In the genomic region with DNA sequence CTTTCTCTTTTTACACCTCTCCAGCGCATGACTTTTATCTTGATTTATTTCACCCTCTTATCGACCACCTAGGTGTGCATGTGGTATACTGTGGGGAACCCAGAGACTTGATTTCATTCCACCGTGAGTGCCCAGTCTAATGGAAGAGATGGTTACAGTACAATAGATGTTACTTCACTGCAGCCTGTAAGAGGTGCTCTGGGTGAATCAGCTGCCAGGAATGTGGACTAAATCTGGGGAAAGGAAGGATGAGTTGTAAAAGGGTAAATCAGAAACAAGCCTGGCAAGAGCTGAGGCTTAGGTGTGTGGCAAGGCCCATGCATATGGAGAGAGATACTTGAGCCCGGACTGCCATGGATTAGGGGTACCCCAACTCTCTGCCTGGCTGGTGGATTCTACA, we compare ENCODE assay signal across 11 cellular contexts. TPM values are rescaled to one million over a fixed set of nuclear protein-coding genes. Genes with fewer than 3 reads are reported as not detected.
DNase-seq lines count a peak whose midpoint lies in the region; ATAC-seq and TF ChIP-seq lines count a peak whose summit lies in the region.
"Had no signal": no experiment of that assay in that cellular context is flagged by ENCODE, and none has a peak within 500 bp of the region (broad histone marks: within the 10 kb centered on the region; RNA-seq: fewer than 3 reads in every experiment).

No MANE protein-coding gene starts in this region.

- POLR2A ChIA-PET in CD4-positive, alpha-beta T cell (lab: Charles Lee) = no interaction called here

- peak overlapping the region; percentile 36 for H3K4me3 Mint-ChIP-seq in CD4-positive, alpha-beta T cell
- peak overlapping the region; percentile 5 to 99 (median 54) for H3K4me3 Mint-ChIP-seq in naive B cell

- peaks cover 66% of the 10 kb centered on the region for H3K36me3 Mint-ChIP-seq in CD4-positive, alpha-beta T cell (ENCODE audit: low read depth)
- peaks cover 0 to 7% of the 10 kb centered on the region in 2 donors for H3K36me3 Mint-ChIP-seq in naive B cell

- H3K4me1 ChIP-seq in esophagus squamous epithelium = peaks cover 29 to 100% (median 58%) of the 10 kb centered on the region in 3 donors

- H3K36me3 ChIP-seq in esophagus squamous epithelium = peaks cover 0 to 49% (median 0%) of the 10 kb centered on the region in 3 donors
- H3K36me3 ChIP-seq: thoracic aorta had no signal

- no peak overlapping the region for H3K4me3 ChIP-seq in esophagus squamous epithelium
- H3K4me3 ChIP-seq: skin epidermis, thoracic aorta had no signal

- no peaks in the 10 kb centered on the region for H3K9me3 ChIP-seq in CD4-positive, alpha-beta T cell (ENCODE audit: control insufficient read depth, low read length)
- no peaks in the 10 kb centered on the region for H3K9me3 ChIP-seq in esophagus squamous epithelium
- H3K9me3 ChIP-seq: thoracic aorta had no signal

- CTCF ChIA-PET in CD4-positive, alpha-beta T cell (lab: Charles Lee) = no interaction called here

- DNase-seq in CD4-positive, alpha-beta T cell = no peak
- peak; percentile 90 for DNase-seq in M059J (ENCODE audit: low read depth)
- no peak for DNase-seq in esophagus squamous epithelium (lab: John Stamatoyannopoulos, UW)
- DNase-seq in naive B cell = no peak
- no peak for DNase-seq in NCI-H69 (lab: John Stamatoyannopoulos, UW)
- no peak for DNase-seq in anterior cingulate cortex (lab: John Stamatoyannopoulos, UW)
- no peak for DNase-seq in KBM-7
- no peak for DNase-seq in COR-L47 (lab: John Stamatoyannopoulos, UW)

- H3K27ac Mint-ChIP-seq in CD4-positive, alpha-beta T cell = no peak overlapping the region
- H3K27ac Mint-ChIP-seq in naive B cell = peak overlapping the region in 5 of 6 donors; percentile 2 to 94 (median 51)

- intact Hi-C loops in CD4-positive, alpha-beta T cell (cut with DNase I, micrococcal nuclease) = loop anchor here in 1 of 2 experiments (10.0 kb wide), 3 partner anchors 334 to 884 kb away; a partner anchor contains a TSS
- intact Hi-C loops in esophagus squamous epithelium (cut with DNase I) = no loop called here

- H3K27ac ChIP-seq in CD4-positive, alpha-beta T cell (ENCODE audit: low read depth, low read length) = no peak overlapping the region
- H3K27ac ChIP-seq in esophagus squamous epithelium = peak overlapping the region; percentile 26 to 75 (median 44)
- H3K27ac ChIP-seq: HL-60, thoracic aorta had no signal

- no peak for TF ChIP-seq POLR2A in esophagus squamous epithelium (IDR thresholded peaks at IDR 0.05)

- WGBS in esophagus squamous epithelium, 2 donors = 47 to 53% methylated on average over 4 of the region's 4 CpGs

- H3K27me3 Mint-ChIP-seq in CD4-positive, alpha-beta T cell = no peaks in the 10 kb centered on the region
- H3K27me3 Mint-ChIP-seq in naive B cell = no peaks in the 10 kb centered on the region

- ATAC-seq in CD4-positive, alpha-beta T cell (ENCODE audit: poor library complexity) = no peak
- no peak for ATAC-seq in naive B cell (ENCODE audit: low read depth in 2 of 2)

- in situ Hi-C loops in KBM-7 (cut with MboI; ENCODE audit: low pct_unique_long_range_greater_than_20kb, low sequenced_read_pairs) = no loop called here

- TF ChIP-seq CTCF in CD4-positive, alpha-beta T cell (IDR thresholded peaks at IDR 0.05) = no peak
- no peak for TF ChIP-seq CTCF in esophagus squamous epithelium (IDR thresholded peaks at IDR 0.05)

- H3K4me1 Mint-ChIP-seq in CD4-positive, alpha-beta T cell (ENCODE audit: low read depth) = peaks cover 95% of the 10 kb centered on the region
- peaks cover 66 to 94% (median 73%) of the 10 kb centered on the region in 3 donors for H3K4me1 Mint-ChIP-seq in naive B cell

- no peaks in the 10 kb centered on the region for H3K9me3 Mint-ChIP-seq in CD4-positive, alpha-beta T cell
- no peaks in the 10 kb centered on the region for H3K9me3 Mint-ChIP-seq in naive B cell

- no peaks in the 10 kb centered on the region for H3K27me3 ChIP-seq in CD4-positive, alpha-beta T cell (ENCODE audit: control insufficient read depth, insufficient read depth, low read length)
- no peaks in the 10 kb centered on the region for H3K27me3 ChIP-seq in esophagus squamous epithelium

RNA-seq across cellular contexts. Expression of a gene that starts 7.4 kb away (rescaled TPM):
- total RNA-seq in CD4-positive, alpha-beta T cell = 10 to 100 TPM; 18.9 to 19.6 TPM
- 19.5 and 33.4 TPM in 2 replicates for total RNA-seq in M059J (2014; rRNA removed; shearing (Covaris generic))
- 10 to 100 TPM; 20.8 to 31.1 (median 26.1) TPM for total RNA-seq in esophagus squamous epithelium
- 1 to 10 TPM; 3.3 to 8.7 (median 5.7) TPM for polyA plus RNA-seq in naive B cell (ENCODE audit: low read depth in 6 of 6)
